21 cellular contexts compared by ENCODE assay signal in genomic region chr11:64581057-64581523, GRCh38. TPM values are rescaled to one million over a fixed set of nuclear protein-coding genes. Genes with fewer than 3 reads are reported as not detected.
DNase-seq lines count a peak whose midpoint lies in the region; ATAC-seq, FAIRE-seq and TF ChIP-seq lines count a peak whose summit lies in the region.
"Had no signal": no experiment of that assay in that cellular context is flagged by ENCODE, and none has a peak within 500 bp of the region (broad histone marks: within the 10 kb centered on the region; RNA-seq: fewer than 3 reads in every experiment).

No MANE protein-coding gene starts in this region.

- intact Hi-C loops in kidney (cut with DNase I) (no loop called here), upper lobe of right lung (cut with DNase I) (no loop called here)

- no peak for DNase-seq in kidney
- DNase-seq in upper lobe of right lung, result peak; percentile 53
- DNase-seq in effector memory CD8-positive, alpha-beta T cell, result no peak
- no peak for DNase-seq in AG20443 (ENCODE audit: low spot score)
- DNase-seq: DND-41, H7, HFFc6, MV-4-11, NCI-H187, NCI-H2107, NCI-H226, NCI-H524, NCI-H82, SHP77 treated with DMSO at 0.1 percent for 48 hours had no signal

- H3K9me3 ChIP-seq in kidney (ENCODE audit: control insufficient read depth in 1 of 2, low read length in 2 of 2), result no peaks in the 10 kb centered on the region
- no peaks in the 10 kb centered on the region for H3K9me3 ChIP-seq in upper lobe of right lung

- H3K9me3 Mint-ChIP-seq in brain (peaks cover 0 to 7% (median 0%) of the 10 kb centered on the region in 5 experiments), nephron (no peaks in the 10 kb centered on the region)
- H3K9me3 Mint-ChIP-seq in effector memory CD8-positive, alpha-beta T cell, result no peaks in the 10 kb centered on the region
- H3K9me3 Mint-ChIP-seq: HFFc6 had no signal

- H3K27ac Mint-ChIP-seq in brain (peak overlapping the region in 3 of 5 experiments; percentile 18 to 64 (median 32)), nephron (peak overlapping the region in 2 of 3 experiments; percentile 84 to 88)
- H3K27ac Mint-ChIP-seq in effector memory CD8-positive, alpha-beta T cell, result no peak overlapping the region
- H3K27ac Mint-ChIP-seq: HFFc6 had no signal

- H3K4me3 ChIP-seq in kidney (ENCODE audit: low read length in 2 of 2) (no peak overlapping the region), upper lobe of right lung (no peak overlapping the region)

- H3K27me3 Mint-ChIP-seq in brain (peaks cover 3% of the 10 kb centered on the region), nephron (ENCODE audit: low read depth) (peaks cover 22% of the 10 kb centered on the region)
- peaks cover 37 to 40% of the 10 kb centered on the region in 2 donors for H3K27me3 Mint-ChIP-seq in effector memory CD8-positive, alpha-beta T cell

- no peaks in the 10 kb centered on the region for H3K27me3 ChIP-seq in upper lobe of right lung

- TF ChIP-seq CTCF in brain (conservative IDR thresholded peaks at IDR 0.05), result no peak
- TF ChIP-seq CTCF in kidney (IDR thresholded peaks at IDR 0.05; ENCODE audit: borderline replicate concordance, extremely low read depth, insufficient read depth), result no peak
- TF ChIP-seq CTCF in nephron (IDR thresholded peaks at IDR 0.05; ENCODE audit: unreplicated experiment in 3 of 3), result no peak
- TF ChIP-seq CTCF in upper lobe of right lung (IDR thresholded peaks at IDR 0.05), result no peak

- H3K4me3 Mint-ChIP-seq in brain (no peak overlapping the region), nephron (peak overlapping the region in 1 of 3 experiments; percentile 27)
- H3K4me3 Mint-ChIP-seq in effector memory CD8-positive, alpha-beta T cell, result no peak overlapping the region
- H3K4me3 Mint-ChIP-seq: HFFc6 had no signal

- H3K36me3 ChIP-seq in kidney (ENCODE audit: control insufficient read depth in 1 of 2, insufficient read depth in 2 of 2, low read length in 2 of 2) (no peaks in the 10 kb centered on the region), upper lobe of right lung (no peaks in the 10 kb centered on the region)

- peak overlapping the region; percentile 69 to 84 for H3K27ac ChIP-seq in kidney (ENCODE audit: low read depth in 2 of 2, low read length in 2 of 2)
- no peak overlapping the region for H3K27ac ChIP-seq in upper lobe of right lung
- H3K27ac ChIP-seq: KMS-11 had no signal

- H3K4me1 ChIP-seq in kidney (ENCODE audit: control insufficient read depth in 1 of 2, insufficient read depth in 1 of 2, low read depth in 1 of 2, low read length in 2 of 2), result peaks cover 14 to 18% of the 10 kb centered on the region in 2 donors
- no peaks in the 10 kb centered on the region for H3K4me1 ChIP-seq in upper lobe of right lung

- H3K4me1 Mint-ChIP-seq in brain (peaks cover 11% of the 10 kb centered on the region), nephron (peaks cover 12% of the 10 kb centered on the region)
- H3K4me1 Mint-ChIP-seq in effector memory CD8-positive, alpha-beta T cell (ENCODE audit: low read depth in 2 of 2), result no peaks in the 10 kb centered on the region

- no peak overlapping the region for H3K9ac ChIP-seq in kidney (ENCODE audit: low read length in 2 of 2)
- H3K9ac ChIP-seq: KMS-11 had no signal

- FAIRE-seq in kidney (lab: Jason Lieb, UNC), result peak; percentile 29

- H3K36me3 Mint-ChIP-seq in brain (no peaks in the 10 kb centered on the region), nephron (ENCODE audit: low read depth) (no peaks in the 10 kb centered on the region)
- no peaks in the 10 kb centered on the region for H3K36me3 Mint-ChIP-seq in effector memory CD8-positive, alpha-beta T cell (ENCODE audit: insufficient read depth)

- no peak for ATAC-seq in upper lobe of right lung
- ATAC-seq in effector memory CD8-positive, alpha-beta T cell (replicated peaks), result no peak
- ATAC-seq in GM19023 (IDR thresholded peaks at IDR 0.05; ENCODE audit: unreplicated experiment), result no peak

RNA-seq across cellular contexts. Expression of gene SLC22A12, which starts 9.9 kb away (rescaled TPM):
- polyA plus RNA-seq in brain (ENCODE audit: insufficient read depth, low read depth, low replicate concordance) (not detected), kidney (ENCODE audit: insufficient read depth, low read depth, low replicate concordance) (85.9 TPM)
- total RNA-seq in kidney (5.3 TPM), upper lobe of right lung (not detected)
- total RNA-seq: G401, H7, HFFc6, HT-29, RPMI7951 had no signal

RNA-seq across cellular contexts. Expression of gene SLC22A11, which starts 25.3 kb away (rescaled TPM):
- polyA plus RNA-seq in brain (ENCODE audit: insufficient read depth, low read depth, low replicate concordance), result not detected
- 9.4 TPM for total RNA-seq in kidney
- polyA plus RNA-seq in kidney (ENCODE audit: insufficient read depth, low read depth, low replicate concordance), result 105 TPM
- total RNA-seq in upper lobe of right lung, result not detected
- total RNA-seq: H7, HFFc6, RPMI7951 had no signal

Comparison
In these comparisons a context has a peak if more than half of its experiments do, and no peak if none do; other contexts are left out.
1. H3K27ac Mint-ChIP-seq: peak in brain (3 of 5) and nephron (2 of 3); none in effector memory CD8-positive, alpha-beta T cell (0 of 2).
2. RNA of gene SLC22A11, which starts 25.3 kb away (total RNA-seq): 9.4 TPM in kidney (single experiment); not detected in upper lobe of right lung (single experiment); every median in the first group is over 10 times any median in the second.